20 cellular contexts compared by ENCODE assay signal in the genomic region with DNA sequence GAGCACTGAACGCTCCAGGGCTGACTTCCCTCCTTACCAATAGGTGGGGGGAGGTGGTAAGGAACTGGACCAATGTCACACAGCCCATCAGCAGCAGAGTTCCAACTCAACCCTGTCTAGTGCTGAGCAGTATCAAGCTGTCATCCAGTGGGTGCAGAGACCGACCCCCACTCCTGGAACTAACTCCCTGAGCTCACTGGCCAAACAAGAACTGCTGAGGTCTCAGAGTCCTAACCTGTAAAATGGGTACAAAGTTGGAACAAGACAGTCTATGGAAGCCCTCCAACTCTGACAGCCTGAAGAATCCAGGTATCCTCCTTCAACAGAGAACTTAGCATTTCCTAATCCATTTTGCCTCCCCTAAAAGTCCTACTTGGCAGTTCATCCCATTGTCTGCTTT.
A peak's percentile ranks its signal among the peaks of the same experiment; 100 is the strongest.
DNase-seq lines count a peak whose midpoint lies in the region; ATAC-seq, FAIRE-seq and TF ChIP-seq lines count a peak whose summit lies in the region.
"Had no signal": no experiment of that assay in that cellular context is flagged by ENCODE, and none has a peak within 500 bp of the region (broad histone marks: within the 10 kb centered on the region; RNA-seq: fewer than 3 reads in every experiment).

No MANE protein-coding gene starts in this region.

- DNase-seq in heart left ventricle = no peak
- no peak for DNase-seq in Right ventricle myocardium inferior (ENCODE audit: missing footprints)
- DNase-seq in RCC 7860 (ENCODE audit: low spot score) = no peak
- DNase-seq in HFFc6 = no peak
- DNase-seq in posterior vena cava (ENCODE audit: low spot score) = no peak
- DNase-seq: CD8-positive, alpha-beta T cell; COR-L47; DMS153; DMS79 treated with DMSO at 0.1 percent for 48 hours; EL; H7 had no signal

- 65 to 95% (median 74%) methylated on average over 2 of the region's 2 CpGs for WGBS in heart left ventricle, 4 donors

- peaks cover 64% of the 10 kb centered on the region for H3K4me1 Mint-ChIP-seq in nephron
- H3K4me1 Mint-ChIP-seq in HFFc6 (ENCODE audit: low read depth) = peaks cover 17% of the 10 kb centered on the region
- H3K4me1 Mint-ChIP-seq: CD14-positive monocyte had no signal

- TF ChIP-seq CTCF in heart left ventricle (IDR thresholded peaks at IDR 0.05) (no peak), HEK293 (tag by site-specific recombination; IDR thresholded peaks at IDR 0.05) (no peak), nephron (IDR thresholded peaks at IDR 0.05; ENCODE audit: unreplicated experiment in 3 of 3) (no peak), HFFc6 (IDR thresholded peaks at IDR 0.05) (no peak)

- H3K27ac ChIP-seq in heart left ventricle (peak overlapping the region in 9 of 12 donors; percentile 68 to 86 (median 81)), HEK293 (ENCODE audit: extremely low read depth, low read depth, low read length) (no peak overlapping the region), temporal lobe (ENCODE audit: low read depth, low read length) (peak overlapping the region; percentile 88)
- H3K27ac ChIP-seq: 22Rv1 had no signal

- H3K9me3 Mint-ChIP-seq in nephron (no peaks in the 10 kb centered on the region), HFFc6 (no peaks in the 10 kb centered on the region)
- H3K9me3 Mint-ChIP-seq: CD14-positive monocyte; CD8-positive, alpha-beta T cell; GM23338 had no signal

- H3K9me3 ChIP-seq in heart left ventricle (no peaks in the 10 kb centered on the region), HEK293 (ENCODE audit: control insufficient read depth, insufficient read depth, low read depth, low read length) (no peaks in the 10 kb centered on the region)

- no peak for FAIRE-seq in RCC 7860 (lab: Jason Lieb, UNC)
- FAIRE-seq: D721Med, G401.6, GM12891 had no signal

- H3K36me3 ChIP-seq in heart left ventricle (peaks cover 0 to 32% (median 0%) of the 10 kb centered on the region in 9 donors), HEK293 (ENCODE audit: control insufficient read depth in 2 of 2, insufficient read depth in 1 of 2, low read length in 2 of 2) (no peaks in the 10 kb centered on the region)

- CTCF ChIA-PET in HEK293 (lab: Yijun Ruan, JAX) = interaction anchor here (0.6 to 1.1 kb wide), 3 partner anchors 16 to 189 kb away, joined by 3 read pairs; no protein-coding TSS in a partner anchor

- H3K27me3 Mint-ChIP-seq in nephron (ENCODE audit: low read depth) = no peaks in the 10 kb centered on the region
- H3K27me3 Mint-ChIP-seq in HFFc6 (ENCODE audit: insufficient read depth) = no peaks in the 10 kb centered on the region; the same call in 1 of the 2 replicates

- H3K27me3 ChIP-seq in heart left ventricle = no peaks in the 10 kb centered on the region

- no peak for TF ChIP-seq POLR2A in heart left ventricle (IDR thresholded peaks at IDR 0.05)

- H3K4me3 ChIP-seq in heart left ventricle = no peak overlapping the region
- H3K4me3 ChIP-seq in HEK293 (ENCODE audit: low read depth, low read length) = no peak overlapping the region
- H3K4me3 ChIP-seq: GM23338 had no signal

- H3K27ac Mint-ChIP-seq in nephron = peak overlapping the region in 2 of 3 experiments; percentile 75 to 98
- no peak overlapping the region for H3K27ac Mint-ChIP-seq in HFFc6
- H3K27ac Mint-ChIP-seq: CD8-positive, alpha-beta T cell; GM23338 had no signal

- no peak for ATAC-seq in heart left ventricle
- ATAC-seq in Right ventricle myocardium inferior = no peak
- ATAC-seq: CD8-positive, alpha-beta T cell; GM23338 had no signal

- POLR2A ChIA-PET in HEK293 (lab: Yijun Ruan, JAX) = no interaction called here

- peaks cover 9 to 37% (median 18%) of the 10 kb centered on the region in 12 donors for H3K4me1 ChIP-seq in heart left ventricle
- no peaks in the 10 kb centered on the region for H3K4me1 ChIP-seq in HEK293 (ENCODE audit: control insufficient read depth, insufficient read depth, low read length)

- intact Hi-C loops in heart left ventricle (cut with DNase I) (loop anchor here in 2 of 10 donors (10.0 kb wide), 2 partner anchors 176 to 226 kb away; no protein-coding TSS in a partner anchor), Right ventricle myocardium inferior (cut with DNase I) (no loop called here), posterior vena cava (cut with DNase I) (loop anchor here in 1 of 2 donors (10.0 kb wide), 1 partner anchor 76 kb away; no protein-coding TSS in a partner anchor)

- H3K36me3 Mint-ChIP-seq in nephron (ENCODE audit: low read depth) = no peaks in the 10 kb centered on the region
- no peaks in the 10 kb centered on the region; the same call in 1 of the 2 replicates for H3K36me3 Mint-ChIP-seq in HFFc6 (ENCODE audit: low read depth)

- H3K4me3 Mint-ChIP-seq in nephron (no peak overlapping the region), HFFc6 (no peak overlapping the region)
- H3K4me3 Mint-ChIP-seq: CD14-positive monocyte; CD8-positive, alpha-beta T cell; GM23338 had no signal

TF ChIP-seq in HEK293, 187 proteins besides CTCF, POLR2A, EP300 and RAD21:
- TF ChIP-seq, protein P1, sequence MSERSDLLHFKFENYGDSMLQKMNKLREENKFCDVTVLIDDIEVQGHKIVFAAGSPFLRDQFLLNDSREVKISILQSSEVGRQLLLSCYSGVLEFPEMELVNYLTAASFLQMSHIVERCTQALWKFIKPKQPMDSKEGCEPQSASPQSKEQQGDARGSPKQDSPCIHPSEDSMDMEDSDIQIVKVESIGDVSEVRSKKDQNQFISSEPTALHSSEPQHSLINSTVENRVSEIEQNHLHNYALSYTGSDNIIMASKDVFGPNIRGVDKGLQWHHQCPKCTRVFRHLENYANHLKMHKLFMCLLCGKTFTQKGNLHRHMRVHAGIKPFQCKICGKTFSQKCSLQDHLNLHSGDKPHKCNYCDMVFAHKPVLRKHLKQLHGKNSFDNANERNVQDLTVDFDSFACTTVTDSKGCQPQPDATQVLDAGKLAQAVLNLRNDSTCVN (tag by site-specific recombination; optimal IDR thresholded peaks at IDR 0.05) = no peak
- TF ChIP-seq ZNF707 (tag by site-specific recombination; IDR thresholded peaks at IDR 0.05) = peak; percentile 70
TF ChIP-seq in HEK293: peak in this region for 1.
